Comparison of ENCODE assay signal across 31 cellular contexts in genomic region chr6:92762414-92763374, GRCh38.
DNase-seq lines count a peak whose midpoint lies in the region; ATAC-seq and TF ChIP-seq lines count a peak whose summit lies in the region.
"Had no signal": no experiment of that assay in that cellular context is flagged by ENCODE, and none has a peak within 500 bp of the region (broad histone marks: within the 10 kb centered on the region; RNA-seq: fewer than 3 reads in every experiment).

No MANE protein-coding gene starts in this region.

- no peaks in the 10 kb centered on the region for H3K4me1 ChIP-seq in mesenchymal stem cell (ENCODE audit: control insufficient read depth, insufficient read depth, low read depth, low read length)
- peaks cover 20% of the 10 kb centered on the region for H3K4me1 ChIP-seq in skeletal muscle satellite cell (ENCODE audit: control insufficient read depth, insufficient read depth, low read length)
- H3K4me1 ChIP-seq in Peyer's patch = no peaks in the 10 kb centered on the region
- no peaks in the 10 kb centered on the region for H3K4me1 ChIP-seq in tibial artery
- H3K4me1 ChIP-seq: left ventricle myocardium inferior, parathyroid adenoma, SJCRH30, upper lobe of left lung had no signal

- TF ChIP-seq CTCF in WTC11 (IDR thresholded peaks at IDR 0.05) (no peak), GM13977 (IDR thresholded peaks at IDR 0.05; ENCODE audit: extremely low read depth, insufficient read depth, missing control alignments) (no peak), chondrocyte (IDR thresholded peaks at IDR 0.05) (no peak), Peyer's patch (IDR thresholded peaks at IDR 0.05) (no peak), tibial artery (IDR thresholded peaks at IDR 0.05) (no peak)

- ATAC-seq in WTC11 = peak; percentile 36; the same call in 1 of the 2 replicates
- ATAC-seq: activated T-helper 17 cell treated with anti-CD3 and anti-CD28 coated beads, Interleukin-2, amount 50 U/mL, for 72 hours; natural killer cell treated with Interleukin-12 subunit alpha and Interleukin-12 subunit beta and Interleukin-15 and Interleukin-18, amount 100 ng/mL, for 72 hours; right cardiac atrium had no signal

- H2BK12ac ChIP-seq in mesenchymal stem cell (ENCODE audit: low read length in 2 of 2) = no peak overlapping the region

- DNase-seq in MV-4-11 (lab: John Stamatoyannopoulos, UW) = peak; percentile 8
- DNase-seq in WTC11 (ENCODE audit: low spot score) = no peak
- peak; percentile 46 for DNase-seq in mesenchymal stem cell
- DNase-seq in GM13977 (ENCODE audit: low spot score) = no peak
- DNase-seq in chondrocyte (ENCODE audit: low spot score) = no peak
- no peak for DNase-seq in Peyer's patch
- no peak for DNase-seq in tibial artery
- DNase-seq: activated CD4-positive, alpha-beta memory T cell treated with anti-CD3 and anti-CD28 coated beads, Interleukin-2, amount 10 ng/mL, durations not matched to agents 7 days and 5 days; activated CD4-positive, alpha-beta T cell treated with anti-CD3 and anti-CD28 coated beads for 1 hour; anterior cingulate cortex; caudate nucleus; GDM1; left ventricle myocardium inferior; midbrain; NCI-H1092 treated with DMSO at 0.1 percent for 48 hours; NCI-H187 treated with DMSO at 0.1 percent for 48 hours; NCI-H2171 treated with DMSO at 0.1 percent for 48 hours; NCI-H524; PC-9; right cardiac atrium; SJCRH30; stimulated activated CD4-positive, alpha-beta T cell treated with anti-CD3 and anti-CD28 coated beads, Interleukin-12 subunit alpha, Interleukin-12 subunit beta, amount 100 ng/mL, for 4 hours; stimulated activated CD4-positive, alpha-beta T cell treated with anti-CD3 and anti-CD28 coated beads, Interleukin-4, amount 100 ng/mL, for 1 hour; substantia nigra; upper lobe of left lung had no signal

- no peak overlapping the region for H2AK5ac ChIP-seq in mesenchymal stem cell (ENCODE audit: low read length, severe bottlenecking)

- H3K4me3 Mint-ChIP-seq in WTC11 (no peak overlapping the region), chondrocyte (ENCODE audit: unreplicated experiment) (no peak overlapping the region)
- H3K4me3 Mint-ChIP-seq: activated CD4-positive, alpha-beta memory T cell treated with anti-CD3 and anti-CD28 coated beads, Interleukin-2, amount 10 ng/mL, durations not matched to agents 7 days and 5 days; activated naive CD4-positive, alpha-beta T cell treated with anti-CD3 and anti-CD28 coated beads, Interleukin-2, amount 50 U/mL, for 24 hours; activated T-helper 17 cell treated with anti-CD3 and anti-CD28 coated beads, Interleukin-2, amount 50 U/mL, for 72 hours; natural killer cell treated with Interleukin-12 subunit alpha and Interleukin-12 subunit beta and Interleukin-15 and Interleukin-18, amount 100 ng/mL, for 72 hours had no signal

- H3K14ac ChIP-seq in mesenchymal stem cell (ENCODE audit: low read length in 2 of 2) = peak overlapping the region in 1 of 2 experiments; percentile 66

- WGBS in mesenchymal stem cell = 60% methylated on average over 1 of the region's 3 CpGs

- H2BK15ac ChIP-seq in mesenchymal stem cell (ENCODE audit: low read depth, poor library complexity, severe bottlenecking) = no peak overlapping the region

- no peak overlapping the region for H2BK5ac ChIP-seq in mesenchymal stem cell (ENCODE audit: low read depth, low read length, poor library complexity, severe bottlenecking)

- H3K27ac ChIP-seq in mesenchymal stem cell (ENCODE audit: low read length, poor library complexity, severe bottlenecking) (no peak overlapping the region), Peyer's patch (no peak overlapping the region), tibial artery (no peak overlapping the region)
- H3K27ac ChIP-seq: left ventricle myocardium inferior, parathyroid adenoma, PC-9, SJCRH30, upper lobe of left lung had no signal

- no peak overlapping the region for H3K4me2 ChIP-seq in mesenchymal stem cell (ENCODE audit: low read length, poor library complexity, severe bottlenecking)
- H3K4me2 ChIP-seq in skeletal muscle satellite cell (ENCODE audit: low read length) = no peak overlapping the region
- H3K4me2 ChIP-seq: PC-9 had no signal

- no peak overlapping the region for H4K91ac ChIP-seq in mesenchymal stem cell (ENCODE audit: low read length)

- H3K9me3 Mint-ChIP-seq in WTC11 (no peaks in the 10 kb centered on the region), chondrocyte (ENCODE audit: low read depth) (no peaks in the 10 kb centered on the region)
- H3K9me3 Mint-ChIP-seq: activated naive CD4-positive, alpha-beta T cell treated with anti-CD3 and anti-CD28 coated beads, Interleukin-2, amount 50 U/mL, for 24 hours had no signal

- no peak overlapping the region for H2AFZ ChIP-seq in mesenchymal stem cell (ENCODE audit: low read depth, low read length)
- H2AFZ ChIP-seq: parathyroid adenoma, PC-9 had no signal

- H3K27me3 ChIP-seq in mesenchymal stem cell (ENCODE audit: control insufficient read depth in 1 of 2, insufficient read depth in 1 of 2, low read length in 2 of 2) (no peaks in the 10 kb centered on the region), skeletal muscle satellite cell (ENCODE audit: control insufficient read depth, insufficient read depth, low read length) (no peaks in the 10 kb centered on the region), Peyer's patch (no peaks in the 10 kb centered on the region), tibial artery (no peaks in the 10 kb centered on the region)
- H3K27me3 ChIP-seq: BLaER1 treated with 17β-estradiol and CSF1 and Interleukin-3, amounts not matched to agents 10 nM and 100 nM; SJCRH30; upper lobe of left lung had no signal

- H3K4me3 ChIP-seq in mesenchymal stem cell (ENCODE audit: insufficient read depth in 1 of 2, low read depth in 1 of 2, low read length in 2 of 2) (no peak overlapping the region), skeletal muscle satellite cell (ENCODE audit: low read length) (no peak overlapping the region), Peyer's patch (no peak overlapping the region), tibial artery (no peak overlapping the region)
- H3K4me3 ChIP-seq: BLaER1 treated with 17β-estradiol and CSF1 and Interleukin-3, amounts not matched to agents 10 nM and 100 nM; left ventricle myocardium inferior; PC-9; SJCRH30; upper lobe of left lung had no signal

- no peak overlapping the region for H2BK120ac ChIP-seq in mesenchymal stem cell (ENCODE audit: low read depth, low read length)

- in situ Hi-C loops in GM13977 (cut with MboI; ENCODE audit: low pct_unique_long_range_greater_than_20kb, low sequenced_read_pairs, unreplicated experiment) = no loop called here

- H3K4ac ChIP-seq in mesenchymal stem cell (ENCODE audit: low read depth in 1 of 2, low read length in 2 of 2) = no peak overlapping the region

- CTCF ChIA-PET in WTC11 (lab: Charles Lee) = no interaction called here

- no peaks in the 10 kb centered on the region for H3K79me1 ChIP-seq in mesenchymal stem cell (replicated peaks; ENCODE audit: low read length, poor library complexity, severe bottlenecking)

- H3K23ac ChIP-seq in mesenchymal stem cell (ENCODE audit: low read length in 2 of 2) = no peak overlapping the region

- H3K27ac Mint-ChIP-seq in WTC11 = peak overlapping the region; percentile 75
- H3K27ac Mint-ChIP-seq in chondrocyte (ENCODE audit: unreplicated experiment) = no peak overlapping the region
- H3K27ac Mint-ChIP-seq: activated CD4-positive, alpha-beta memory T cell treated with anti-CD3 and anti-CD28 coated beads, Interleukin-2, amount 10 ng/mL, durations not matched to agents 7 days and 5 days; activated naive CD4-positive, alpha-beta T cell treated with anti-CD3 and anti-CD28 coated beads, Interleukin-2, amount 50 U/mL, for 24 hours; activated T-helper 17 cell treated with anti-CD3 and anti-CD28 coated beads, Interleukin-2, amount 50 U/mL, for 72 hours; natural killer cell treated with Interleukin-12 subunit alpha and Interleukin-12 subunit beta and Interleukin-15 and Interleukin-18, amount 100 ng/mL, for 72 hours had no signal

- peak overlapping the region; percentile 4 for H4K8ac ChIP-seq in mesenchymal stem cell (ENCODE audit: low read length)

- no peak overlapping the region for H3K18ac ChIP-seq in mesenchymal stem cell (ENCODE audit: low read depth in 1 of 2, low read length in 2 of 2)

- H3K9me3 ChIP-seq in mesenchymal stem cell (ENCODE audit: control insufficient read depth, low read length) (no peaks in the 10 kb centered on the region), skeletal muscle satellite cell (replicated peaks; ENCODE audit: low read length) (no peaks in the 10 kb centered on the region), Peyer's patch (no peaks in the 10 kb centered on the region), tibial artery (no peaks in the 10 kb centered on the region)
- H3K9me3 ChIP-seq: BLaER1 treated with 17β-estradiol and CSF1 and Interleukin-3, amounts not matched to agents 10 nM and 100 nM; left ventricle myocardium inferior; SJCRH30; upper lobe of left lung had no signal

- H3K36me3 ChIP-seq in mesenchymal stem cell (ENCODE audit: control insufficient read depth in 1 of 2, insufficient read depth in 2 of 2, low read depth in 1 of 2, low read length in 2 of 2) (no peaks in the 10 kb centered on the region), skeletal muscle satellite cell (ENCODE audit: insufficient read depth, low read length) (no peaks in the 10 kb centered on the region), Peyer's patch (no peaks in the 10 kb centered on the region), tibial artery (no peaks in the 10 kb centered on the region)
- H3K36me3 ChIP-seq: BLaER1 treated with 17β-estradiol and CSF1 and Interleukin-3, amounts not matched to agents 10 nM and 100 nM; left ventricle myocardium inferior; SJCRH30; upper lobe of left lung had no signal

- intact Hi-C loops in tibial artery (cut with DNase I; ENCODE audit: low total_unique reads) = no loop called here

- peaks cover 35% of the 10 kb centered on the region for H3K4me1 Mint-ChIP-seq in WTC11
- peaks cover 14% of the 10 kb centered on the region for H3K4me1 Mint-ChIP-seq in chondrocyte (ENCODE audit: low read depth)
- H3K4me1 Mint-ChIP-seq: activated CD4-positive, alpha-beta memory T cell treated with anti-CD3 and anti-CD28 coated beads, Interleukin-2, amount 10 ng/mL, durations not matched to agents 7 days and 5 days; activated naive CD4-positive, alpha-beta T cell treated with anti-CD3 and anti-CD28 coated beads, Interleukin-2, amount 50 U/mL, for 24 hours; activated T-helper 17 cell treated with anti-CD3 and anti-CD28 coated beads, Interleukin-2, amount 50 U/mL, for 72 hours had no signal

- POLR2A ChIA-PET in WTC11 (lab: Charles Lee) = no interaction called here

- H3K27me3 Mint-ChIP-seq in WTC11 (ENCODE audit: low read depth) = no peaks in the 10 kb centered on the region
- H3K27me3 Mint-ChIP-seq in chondrocyte (ENCODE audit: low read depth) = no peaks in the 10 kb centered on the region
- H3K27me3 Mint-ChIP-seq: activated CD4-positive, alpha-beta memory T cell treated with anti-CD3 and anti-CD28 coated beads, Interleukin-2, amount 10 ng/mL, durations not matched to agents 7 days and 5 days; activated naive CD4-positive, alpha-beta T cell treated with anti-CD3 and anti-CD28 coated beads, Interleukin-2, amount 50 U/mL, for 24 hours; activated T-helper 17 cell treated with anti-CD3 and anti-CD28 coated beads, Interleukin-2, amount 50 U/mL, for 72 hours; natural killer cell treated with Interleukin-12 subunit alpha and Interleukin-12 subunit beta and Interleukin-15 and Interleukin-18, amount 100 ng/mL, for 72 hours had no signal

- H3K36me3 Mint-ChIP-seq in WTC11 (no peaks in the 10 kb centered on the region), chondrocyte (ENCODE audit: low read depth) (no peaks in the 10 kb centered on the region)
- H3K36me3 Mint-ChIP-seq: activated naive CD4-positive, alpha-beta T cell treated with anti-CD3 and anti-CD28 coated beads, Interleukin-2, amount 50 U/mL, for 24 hours; natural killer cell treated with Interleukin-12 subunit alpha and Interleukin-12 subunit beta and Interleukin-15 and Interleukin-18, amount 100 ng/mL, for 72 hours had no signal

- peak overlapping the region; percentile 28 for H3K9ac ChIP-seq in mesenchymal stem cell (ENCODE audit: low read length)
- peak overlapping the region; percentile 23 for H3K9ac ChIP-seq in skeletal muscle satellite cell (ENCODE audit: low read depth, low read length)
- H3K9ac ChIP-seq: parathyroid adenoma had no signal

- no peak for TF ChIP-seq POLR2A in Peyer's patch (IDR thresholded peaks at IDR 0.05)

Comparison
In these comparisons a context has a peak if more than half of its experiments do, and no peak if none do; other contexts are left out.
1. DNase-seq: peak in MV-4-11 (single experiment) and mesenchymal stem cell (single experiment); none in WTC11 (single experiment), GM13977 (single experiment), chondrocyte (single experiment), Peyer's patch (0 of 3) and tibial artery (0 of 2).